Comparison of ENCODE assay signal across 7 cellular contexts in the genomic region with DNA sequence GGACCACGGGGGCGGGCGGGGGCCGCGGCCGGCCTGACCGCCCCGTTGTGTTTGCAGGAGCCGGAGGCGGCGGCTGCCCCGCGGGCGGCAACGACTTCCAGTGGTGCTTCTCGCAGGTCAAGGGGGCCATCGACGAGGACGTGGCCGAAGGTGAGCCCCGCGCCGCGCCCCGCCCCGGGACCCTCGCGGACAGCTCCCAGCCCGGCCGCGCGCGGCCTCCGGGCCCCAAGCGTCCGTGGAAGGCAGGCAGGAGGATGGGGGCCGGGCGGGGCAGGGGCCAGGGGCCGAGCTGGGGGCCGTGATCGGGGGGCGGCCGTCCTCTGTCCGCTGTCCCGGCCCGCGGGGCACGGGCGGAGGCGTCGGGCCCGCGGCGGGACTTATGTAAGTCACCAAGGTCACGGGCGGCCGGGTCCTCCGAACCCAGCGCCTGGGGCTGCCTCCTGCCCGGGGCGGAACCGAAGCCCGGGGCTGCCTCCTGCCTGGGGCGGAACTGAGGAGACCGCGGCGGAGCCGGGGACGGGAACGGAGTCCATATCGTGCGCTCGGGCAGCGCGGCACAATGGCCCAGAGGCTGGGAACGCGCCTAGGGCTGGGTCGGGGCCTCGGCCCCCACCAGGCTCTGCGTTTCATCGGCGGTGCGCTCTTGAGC. TPM values are rescaled to one million over a fixed set of nuclear protein-coding genes. Genes with fewer than 3 reads are reported as not detected.
DNase-seq lines count a peak whose midpoint lies in the region; ATAC-seq and TF ChIP-seq lines count a peak whose summit lies in the region.

No MANE protein-coding gene starts in this region.

- ATAC-seq in GM18502 (IDR thresholded peaks at IDR 0.05; ENCODE audit: poor library complexity, unreplicated experiment) (peak; percentile 28), omental fat pad (ENCODE audit: low FRiP score) (peak; percentile 50)

- H3K36me3 Mint-ChIP-seq in HFFc6 (ENCODE audit: low read depth): peaks cover 8% of the 10 kb centered on the region; the same call in 1 of the 2 replicates

- H3K27ac Mint-ChIP-seq in HFFc6: peak overlapping the region; percentile 89

- DNase-seq in HFFc6 (no peak), NB4 (ENCODE audit: low read depth) (peak; percentile 63), globus pallidus (ENCODE audit: low spot score) (peak; percentile 41), omental fat pad (ENCODE audit: low spot score) (peak; percentile 26), NCI-H1694 treated with DMSO at 0.1 percent for 48 hours (lab: John Stamatoyannopoulos, UW) (no peak)
- DNase-seq in activated effector memory CD4-positive, alpha-beta T cell treated with Interleukin-2 at 50 U/mL for 16 hours: peak; percentile 37

- no peak for TF ChIP-seq CTCF in HFFc6 (IDR thresholded peaks at IDR 0.05)
- TF ChIP-seq CTCF in NB4 (IDR thresholded peaks at IDR 0.05; ENCODE audit: low read depth, low read length): no peak
- TF ChIP-seq CTCF in omental fat pad (IDR thresholded peaks at IDR 0.05): no peak

- peak overlapping the region; percentile 93 for H3K4me3 ChIP-seq in NB4 (ENCODE audit: low read depth, low read length)

- no peaks in the 10 kb centered on the region for H3K9me3 Mint-ChIP-seq in HFFc6

- H3K4me3 Mint-ChIP-seq in HFFc6: peak overlapping the region; percentile 97

- H3K4me1 Mint-ChIP-seq in HFFc6 (ENCODE audit: low read depth): peaks cover 47% of the 10 kb centered on the region

- TF ChIP-seq POLR2A in NB4 (IDR thresholded peaks at IDR 0.05; ENCODE audit: extremely low read depth, insufficient read length): no peak

- peaks cover 23% of the 10 kb centered on the region for H3K27me3 Mint-ChIP-seq in HFFc6 (ENCODE audit: insufficient read depth)

RNA-seq across cellular contexts. Expression of a gene that starts 0.5 kb away (rescaled TPM):
- total RNA-seq in HFFc6 (2021; fragmentation: NEBNext Ultra II Directional; extraction: Animal tissue kit (Norgen Biotek cat#: 25700)): 10 to 100 TPM; 22.9 to 28.1 (median 24.5) TPM
- 10 to 100 TPM; 25.0 to 33.7 (median 28.7) TPM for total RNA-seq in omental fat pad

Comparison
In these comparisons a context has a peak if more than half of its experiments do, and no peak if none do; other contexts are left out.
1. DNase-seq: peak in NB4 (single experiment), activated effector memory CD4-positive, alpha-beta T cell treated with Interleukin-2 at 50 U/mL for 16 hours (single experiment), globus pallidus (single experiment) and omental fat pad (single experiment); none in HFFc6 (single experiment) and NCI-H1694 treated with DMSO at 0.1 percent for 48 hours (single experiment).